Comparison of ENCODE assay signal across 14 cellular contexts in genomic region chr7:114530074-114530611, GRCh38.
A peak's percentile ranks its signal among the peaks of the same experiment; 100 is the strongest.
DNase-seq lines count a peak whose midpoint lies in the region; ATAC-seq, FAIRE-seq and TF ChIP-seq lines count a peak whose summit lies in the region.
"Had no signal": no experiment of that assay in that cellular context is flagged by ENCODE, and none has a peak within 500 bp of the region (broad histone marks: within the 10 kb centered on the region; RNA-seq: fewer than 3 reads in every experiment).

No MANE protein-coding gene starts in this region.

- DNase-seq in DMS53 (lab: John Stamatoyannopoulos, UW) (peak; percentile 96), NCI-H146 treated with DMSO at 0.1 percent for 48 hours (lab: John Stamatoyannopoulos, UW; ENCODE audit: unreplicated experiment) (peak; percentile 89), brain microvascular endothelial cell (peak; percentile 73), mucosa of descending colon (no peak), D721Med (ENCODE audit: insufficient read length, low spot score) (no peak), left cardiac atrium (no peak), GM13976 (ENCODE audit: low spot score) (no peak)
- DNase-seq: activated CD8-positive, alpha-beta memory T cell treated with anti-CD3 and anti-CD28 coated beads, Interleukin-2, amount 50 U/mL, for 4 hours; CD4-positive, alpha-beta T cell; islet precursor cell; naive thymus-derived CD8-positive, alpha-beta T cell had no signal

- in situ Hi-C loops in brain microvascular endothelial cell (cut with HindIII; ENCODE audit: low pct_ligation_motif_present, low sequenced_read_pairs) (no loop called here), GM13976 (cut with MboI; ENCODE audit: low sequenced_read_pairs, unreplicated experiment) (no loop called here)

- intact Hi-C loops in mucosa of descending colon (cut with DNase I, micrococcal nuclease), result no loop called here
- intact Hi-C loops in left cardiac atrium (cut with DNase I), result no loop called here

- no peak overlapping the region for H3K4me3 ChIP-seq in brain microvascular endothelial cell (ENCODE audit: low read depth, low read length)
- H3K4me3 ChIP-seq in mucosa of descending colon, result no peak overlapping the region
- H3K4me3 ChIP-seq: smooth muscle cell had no signal

- no peaks in the 10 kb centered on the region for H3K9me3 ChIP-seq in mucosa of descending colon

- H3K27ac ChIP-seq in brain microvascular endothelial cell, result peak overlapping the region; percentile 38

- peaks cover 9% of the 10 kb centered on the region for H3K4me1 ChIP-seq in mucosa of descending colon (ENCODE audit: low read depth)

- H3K36me3 ChIP-seq in brain microvascular endothelial cell (replicated peaks), result no peaks in the 10 kb centered on the region
- no peaks in the 10 kb centered on the region for H3K36me3 ChIP-seq in mucosa of descending colon (ENCODE audit: low read depth)

- ATAC-seq in mucosa of descending colon (peak; percentile 81), HG03442 (IDR thresholded peaks at IDR 0.05; ENCODE audit: unreplicated experiment) (no peak), left cardiac atrium (no peak)
- ATAC-seq: HCT116; naive thymus-derived CD8-positive, alpha-beta T cell had no signal

- no peak for TF ChIP-seq CTCF in brain microvascular endothelial cell (IDR thresholded peaks at IDR 0.05; ENCODE audit: low read depth, low read length, missing control alignments)
- no peak for TF ChIP-seq CTCF in mucosa of descending colon (IDR thresholded peaks at IDR 0.05)
- no peak for TF ChIP-seq CTCF in D721Med (IDR thresholded peaks at IDR 0.05; ENCODE audit: insufficient read depth, missing control alignments)
- TF ChIP-seq CTCF in GM13976 (IDR thresholded peaks at IDR 0.05; ENCODE audit: borderline replicate concordance, control extremely low read depth, extremely low read depth, insufficient read depth, missing control alignments), result no peak

- H3K27me3 ChIP-seq in brain microvascular endothelial cell (replicated peaks), result no peaks in the 10 kb centered on the region

- FAIRE-seq in D721Med (lab: Jason Lieb, UNC), result no peak

Comparison
In these comparisons a context has a peak if more than half of its experiments do, and no peak if none do; other contexts are left out.
1. DNase-seq: peak in DMS53 (single experiment), NCI-H146 treated with DMSO at 0.1 percent for 48 hours (single experiment) and brain microvascular endothelial cell (single experiment); none in mucosa of descending colon (0 of 3), D721Med (single experiment), left cardiac atrium (single experiment) and GM13976 (single experiment).